36 cellular contexts compared by ENCODE assay signal in the genomic region with DNA sequence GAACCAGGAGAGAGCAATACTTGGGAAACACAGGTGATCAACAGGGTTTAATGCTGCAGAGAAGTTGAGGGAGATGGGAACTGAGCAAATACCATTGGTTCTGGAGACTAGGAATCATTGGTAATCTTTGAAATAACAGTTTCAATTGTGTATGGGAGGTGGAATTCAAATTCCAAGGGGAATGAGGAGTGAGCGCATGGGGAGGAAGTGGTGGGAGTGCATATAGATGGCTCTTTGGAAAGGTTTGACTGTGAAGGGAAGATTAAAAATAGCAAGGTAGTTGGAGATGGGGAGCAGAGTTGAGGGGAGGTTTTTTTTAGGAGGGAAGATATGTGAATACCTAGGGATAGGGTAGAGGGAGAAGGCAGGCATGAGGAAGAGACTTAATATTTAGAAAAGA. TPM values are rescaled to one million over a fixed set of nuclear protein-coding genes. Genes with fewer than 3 reads are reported as not detected.
"Had no signal": no experiment of that assay in that cellular context is flagged by ENCODE, and none has a peak within 500 bp of the region (broad histone marks: within the 10 kb centered on the region; RNA-seq: fewer than 3 reads in every experiment).

No MANE protein-coding gene starts in this region.

- DNase-seq: Kasumi-1, MG63, MM.1S, MV-4-11, NCI-H1048, NCI-H1092, NCI-H1092 treated with DMSO at 0.1 percent for 48 hours, NCI-H1417, NCI-H1417 treated with DMSO at 0.1 percent for 48 hours, NCI-H1436, NCI-H1436 treated with DMSO at 0.1 percent for 48 hours, NCI-H146, NCI-H1694, NCI-H1694 treated with DMSO at 0.1 percent for 48 hours, NCI-H187, NCI-H187 treated with DMSO at 0.1 percent for 48 hours, NCI-H1930, NCI-H2029, NCI-H2029 treated with DMSO at 0.1 percent for 48 hours, NCI-H2081, NCI-H2081 treated with DMSO at 0.1 percent for 48 hours, NCI-H2107, NCI-H2171, NCI-H2171 treated with DMSO at 0.1 percent for 48 hours, NCI-H2227 treated with DMSO at 0.1 percent for 48 hours, NCI-H226, NCI-H345, NCI-H446, NCI-H446 treated with DMSO at 0.1 percent for 48 hours, NCI-H510A, NCI-H510A treated with DMSO at 0.1 percent for 48 hours, NCI-H524 had no signal

- H3K9me3 ChIP-seq: MG63 had no signal

- H3K36me3 ChIP-seq: MG63 had no signal

- H3K4me3 ChIP-seq: MG63 had no signal

RNA-seq across cellular contexts. Expression of a gene that starts 51.1 kb away (rescaled TPM):
- total RNA-seq: LHCN-M2, M059J, MCF 10A, NCI-H460 had no signal
